ENCODE assay signal across 24 cellular contexts in genomic region chr21:40185208-40185607, GRCh38.
DNase-seq lines count a peak whose midpoint lies in the region; ATAC-seq, FAIRE-seq and TF ChIP-seq lines count a peak whose summit lies in the region.
"Had no signal": no experiment of that assay in that cellular context is flagged by ENCODE, and none has a peak within 500 bp of the region (broad histone marks: within the 10 kb centered on the region; RNA-seq: fewer than 3 reads in every experiment).

No MANE protein-coding gene starts in this region.

- no peak overlapping the region for H3K23ac ChIP-seq in H1 (ENCODE audit: insufficient read length)

- H3K36me3 ChIP-seq in H1 (ENCODE audit: control insufficient read depth in 2 of 4, insufficient read depth in 4 of 4, low read length in 3 of 4) (no peaks in the 10 kb centered on the region), PC-9 (ENCODE audit: low read depth) (no peaks in the 10 kb centered on the region)
- H3K36me3 ChIP-seq: BLaER1 treated with 17β-estradiol and CSF1 and Interleukin-3, amounts not matched to agents 10 nM and 100 nM had no signal

- no peak overlapping the region for H4K5ac ChIP-seq in H1 (ENCODE audit: insufficient read length, low read depth, low read length)

- no peaks in the 10 kb centered on the region for H3K27me3 ChIP-seq in H1 (replicated peaks in 1 of 4; ENCODE audit: control insufficient read depth in 3 of 4, extremely low read depth in 1 of 4, insufficient read depth in 3 of 4, low read length in 3 of 4)
- no peaks in the 10 kb centered on the region for H3K27me3 ChIP-seq in PC-9 (ENCODE audit: insufficient read depth, low read depth)
- H3K27me3 ChIP-seq: BLaER1 treated with 17β-estradiol and CSF1 and Interleukin-3, amounts not matched to agents 10 nM and 100 nM had no signal

- no peak overlapping the region for H2BK12ac ChIP-seq in H1 (ENCODE audit: low read depth, low read length)

- no peak for TF ChIP-seq RAD21 in H1 (IDR thresholded peaks at IDR 0.05 in 1 of 2, conservative IDR thresholded peaks at IDR 0.05 in 1 of 2; ENCODE audit: low read depth in 2 of 2, low read length in 2 of 2)

- H3K4me2 ChIP-seq in H1 (ENCODE audit: insufficient read depth in 1 of 2, low read depth in 2 of 2, low read length in 2 of 2) (no peak overlapping the region), PC-9 (no peak overlapping the region)
- H3K4me2 ChIP-seq: A549 had no signal

- no peaks in the 10 kb centered on the region for H3K36me3 Mint-ChIP-seq in nephron (ENCODE audit: low read depth)
- H3K36me3 Mint-ChIP-seq in osteocyte (ENCODE audit: unreplicated experiment) = no peaks in the 10 kb centered on the region
- H3K36me3 Mint-ChIP-seq in activated T-helper 1 cell treated with anti-CD3 and anti-CD28 coated beads, Interleukin-12 subunit alpha, Interleukin-12 subunit beta, Interleukin-2, Interleukin-4 antibody, amounts not matched to agents 30 ng/mL and 10 ng/mL and 1 ng/mL, durations not matched to agents 14 hours and 24 hours and 36 hours (ENCODE audit: low read depth) = peaks cover 3% of the 10 kb centered on the region
- H3K36me3 Mint-ChIP-seq: CD8-positive, alpha-beta T cell had no signal

- peaks cover 49% of the 10 kb centered on the region for H3K4me1 Mint-ChIP-seq in nephron
- H3K4me1 Mint-ChIP-seq in osteocyte (ENCODE audit: unreplicated experiment) = no peaks in the 10 kb centered on the region
- H3K4me1 Mint-ChIP-seq in activated T-helper 1 cell treated with anti-CD3 and anti-CD28 coated beads, Interleukin-12 subunit alpha, Interleukin-12 subunit beta, Interleukin-2, Interleukin-4 antibody, amounts not matched to agents 30 ng/mL and 10 ng/mL and 1 ng/mL, durations not matched to agents 14 hours and 24 hours and 36 hours (ENCODE audit: low read depth) = no peaks in the 10 kb centered on the region
- H3K4me1 Mint-ChIP-seq: B cell had no signal

- H3K4me1 ChIP-seq in H1 (replicated peaks in 1 of 4; ENCODE audit: control insufficient read depth in 3 of 4, insufficient read depth in 4 of 4, low read length in 3 of 4) (no peaks in the 10 kb centered on the region), PC-9 (replicated peaks; ENCODE audit: insufficient read depth) (no peaks in the 10 kb centered on the region)
- H3K4me1 ChIP-seq: A549, Caco-2 had no signal

- WGBS in H1 (ENCODE audit: extremely low coverage in 1 of 2, insufficient coverage in 1 of 2, insufficient read length in 1 of 2, insufficient replicate concordance in 2 of 2, low coverage in 1 of 2, low lambda C conversion rate in 2 of 2, missing lambda C conversion rate in 1 of 2), 2 experiments = 96% methylated on average over 8 of the region's 8 CpGs; no CpG with 5 or more reads in 1 of the 2 experiments

- no peak overlapping the region for H4K91ac ChIP-seq in H1 (replicated peaks; ENCODE audit: insufficient read length, low read length)

- H3K27me3 Mint-ChIP-seq in nephron (ENCODE audit: low read depth) (peaks cover 11% of the 10 kb centered on the region), osteocyte (ENCODE audit: unreplicated experiment) (no peaks in the 10 kb centered on the region)
- no peaks in the 10 kb centered on the region for H3K27me3 Mint-ChIP-seq in activated T-helper 1 cell treated with anti-CD3 and anti-CD28 coated beads, Interleukin-12 subunit alpha, Interleukin-12 subunit beta, Interleukin-2, Interleukin-4 antibody, amounts not matched to agents 30 ng/mL and 10 ng/mL and 1 ng/mL, durations not matched to agents 14 hours and 24 hours and 36 hours (ENCODE audit: insufficient read depth)
- H3K27me3 Mint-ChIP-seq: B cell; CD4-positive, alpha-beta T cell had no signal

- TF ChIP-seq CTCF in H1 (IDR thresholded peaks at IDR 0.05; ENCODE audit: control extremely low read depth in 1 of 3, insufficient read depth in 1 of 3, low read depth in 1 of 3, low read length in 3 of 3) = no peak
- no peak for TF ChIP-seq CTCF in nephron (IDR thresholded peaks at IDR 0.05; ENCODE audit: unreplicated experiment in 3 of 3)
- no peak for TF ChIP-seq CTCF in osteocyte (IDR thresholded peaks at IDR 0.05)
- TF ChIP-seq CTCF in PC-9 (conservative IDR thresholded peaks at IDR 0.05) = no peak

- CTCF ChIA-PET in H1 (lab: Charles Lee; ENCODE audit: partially characterized antibody) (interaction anchor here (3.2 kb wide), 1 partner anchor 11 kb away, joined by 14 read pairs; no protein-coding TSS in a partner anchor), PC-9 (lab: Charles Lee) (no interaction called here)

- H3K56ac ChIP-seq in H1 (replicated peaks; ENCODE audit: insufficient read length, low read depth, low read length) = no peak overlapping the region

- no peaks in the 10 kb centered on the region for H3K79me1 ChIP-seq in H1 (ENCODE audit: low read depth, low read length)

- no peak overlapping the region for H2AK5ac ChIP-seq in H1 (ENCODE audit: low read depth, low read length)

- TF ChIP-seq POLR2A in H1 (IDR thresholded peaks at IDR 0.05; ENCODE audit: control extremely low read depth in 1 of 2, low read depth in 2 of 2, low read length in 2 of 2) = no peak

- H3K9me3 ChIP-seq in H1 (ENCODE audit: insufficient read depth in 2 of 2, low read depth in 1 of 2, low read length in 1 of 2) = peaks cover 3 to 10% of the 10 kb centered on the region in 2 experiments; a peak in 3 of 4 replicates
- no peaks in the 10 kb centered on the region for H3K9me3 ChIP-seq in PC-9 (ENCODE audit: insufficient read depth, low read depth)
- H3K9me3 ChIP-seq: A549, Caco-2 had no signal

- no peak overlapping the region for H2AFZ ChIP-seq in H1 (ENCODE audit: low read length)
- no peak overlapping the region for H2AFZ ChIP-seq in PC-9

- H3K14ac ChIP-seq in H1 (ENCODE audit: insufficient read length) = no peak overlapping the region

- ATAC-seq in sciatic nerve = peak; percentile 10
- ATAC-seq in left colon = no peak
- ATAC-seq: A549; CD8-positive, alpha-beta T cell had no signal

- no peak for TF ChIP-seq EP300 in H1 (IDR thresholded peaks at IDR 0.05; ENCODE audit: borderline replicate concordance in 1 of 2, low read depth in 2 of 2, low read length in 2 of 2)

- H2BK5ac ChIP-seq in H1 (ENCODE audit: low read depth, low read length) = no peak overlapping the region

- no peak overlapping the region for H3K18ac ChIP-seq in H1 (ENCODE audit: extremely low read depth, low read length)

- no peaks in the 10 kb centered on the region for H3K23me2 ChIP-seq in H1 (ENCODE audit: low read depth, low read length)

- no peak for FAIRE-seq in H1 (lab: Jason Lieb, UNC)
- FAIRE-seq: A549, D721Med, G401.6, GM12891, GM19239 had no signal

- no peaks in the 10 kb centered on the region for H3K9me2 ChIP-seq in PC-9 (ENCODE audit: insufficient read depth)

- POLR2A ChIA-PET in H1 (lab: Charles Lee; ENCODE audit: partially characterized antibody) = no interaction called here
- POLR2A ChIA-PET in PC-9 (lab: Charles Lee; ENCODE audit: unreplicated experiment) = no interaction called here

- no peak overlapping the region for H3K4ac ChIP-seq in H1 (replicated peaks; ENCODE audit: insufficient read length, low read depth, low read length)

- peaks cover 12% of the 10 kb centered on the region for H3K9me3 Mint-ChIP-seq in nephron
- peaks cover 40% of the 10 kb centered on the region for H3K9me3 Mint-ChIP-seq in osteocyte (ENCODE audit: unreplicated experiment)
- peaks cover 44% of the 10 kb centered on the region for H3K9me3 Mint-ChIP-seq in activated T-helper 1 cell treated with anti-CD3 and anti-CD28 coated beads, Interleukin-12 subunit alpha, Interleukin-12 subunit beta, Interleukin-2, Interleukin-4 antibody, amounts not matched to agents 30 ng/mL and 10 ng/mL and 1 ng/mL, durations not matched to agents 14 hours and 24 hours and 36 hours

- H3K27ac Mint-ChIP-seq in nephron = peak overlapping the region in 2 of 3 experiments; percentile 43 to 74
- H3K27ac Mint-ChIP-seq in osteocyte (ENCODE audit: unreplicated experiment) = no peak overlapping the region
- no peak overlapping the region for H3K27ac Mint-ChIP-seq in activated T-helper 1 cell treated with anti-CD3 and anti-CD28 coated beads, Interleukin-12 subunit alpha, Interleukin-12 subunit beta, Interleukin-2, Interleukin-4 antibody, amounts not matched to agents 30 ng/mL and 10 ng/mL and 1 ng/mL, durations not matched to agents 14 hours and 24 hours and 36 hours
- H3K27ac Mint-ChIP-seq: B cell; CD4-positive, alpha-beta T cell; CD8-positive, alpha-beta T cell had no signal

- H2BK15ac ChIP-seq in H1 (ENCODE audit: low read length) = no peak overlapping the region

- H3K4me3 ChIP-seq in H1 (ENCODE audit: extremely low read depth in 1 of 4, insufficient read depth in 2 of 4, low read depth in 3 of 4, low read length in 4 of 4) (no peak overlapping the region), PC-9 (no peak overlapping the region)
- H3K4me3 ChIP-seq: A549; BLaER1 treated with 17β-estradiol and CSF1 and Interleukin-3, amounts not matched to agents 10 nM and 100 nM had no signal

- H3K27ac ChIP-seq in H1 (ENCODE audit: low read depth, low read length) (no peak overlapping the region), PC-9 (no peak overlapping the region)
- H3K27ac ChIP-seq: 22Rv1; A549; BLaER1 treated with 17β-estradiol and CSF1 and Interleukin-3, amounts not matched to agents 10 nM and 100 nM; C4-2B had no signal

- BruUV-seq in PC-9 (replicated peaks; lab: Mats Ljungman, UMichigan) = no TSS peak

- H4K20me1 ChIP-seq in H1 (replicated peaks in 1 of 2; ENCODE audit: control insufficient read depth in 1 of 2, insufficient read depth in 2 of 2, low read length in 2 of 2) (no peaks in the 10 kb centered on the region), PC-9 (ENCODE audit: insufficient read depth) (no peaks in the 10 kb centered on the region)
- H4K20me1 ChIP-seq: BLaER1 treated with 17β-estradiol and CSF1 and Interleukin-3, amounts not matched to agents 10 nM and 100 nM had no signal

- no peak overlapping the region for H2BK20ac ChIP-seq in H1 (ENCODE audit: low read length)

- H3K4me3 Mint-ChIP-seq in nephron (no peak overlapping the region), osteocyte (ENCODE audit: unreplicated experiment) (no peak overlapping the region)
- no peak overlapping the region for H3K4me3 Mint-ChIP-seq in activated T-helper 1 cell treated with anti-CD3 and anti-CD28 coated beads, Interleukin-12 subunit alpha, Interleukin-12 subunit beta, Interleukin-2, Interleukin-4 antibody, amounts not matched to agents 30 ng/mL and 10 ng/mL and 1 ng/mL, durations not matched to agents 14 hours and 24 hours and 36 hours
- H3K4me3 Mint-ChIP-seq: B cell; CD4-positive, alpha-beta T cell; CD8-positive, alpha-beta T cell had no signal

- peak overlapping the region; percentile 38; the same call in 1 of the 2 replicates for H4K8ac ChIP-seq in H1 (ENCODE audit: extremely low read depth, insufficient read depth, low read length)

- no peaks in the 10 kb centered on the region for H3F3A ChIP-seq in PC-9 (ENCODE audit: insufficient read depth, low read depth)

- no peak overlapping the region for H3K9ac ChIP-seq in H1 (replicated peaks in 1 of 4; ENCODE audit: extremely low read depth in 1 of 4, low read depth in 3 of 4, low read length in 3 of 4)
- H3K9ac ChIP-seq: BLaER1 treated with 17β-estradiol and CSF1 and Interleukin-3, amounts not matched to agents 10 nM and 100 nM had no signal

- H3K79me2 ChIP-seq in H1 (ENCODE audit: control insufficient read depth in 1 of 2, insufficient read depth in 2 of 2, low read length in 2 of 2) (no peaks in the 10 kb centered on the region), PC-9 (ENCODE audit: low read depth) (no peaks in the 10 kb centered on the region)

- intact Hi-C loops in sciatic nerve (cut with DNase I) = no loop called here
- intact Hi-C loops in PC-9 (cut with micrococcal nuclease; ENCODE audit: unreplicated experiment) = no loop called here
- intact Hi-C loops in activated T-helper 1 cell treated with anti-CD3 and anti-CD28 coated beads, Interleukin-12 subunit alpha, Interleukin-12 subunit beta, Interleukin-2, Interleukin-4 antibody, amounts not matched to agents 30 ng/mL and 10 ng/mL and 1 ng/mL, durations not matched to agents 14 hours and 24 hours and 36 hours (cut with micrococcal nuclease) = no loop called here
- intact Hi-C loops in left colon (cut with DNase I, micrococcal nuclease) = no loop called here

- H2BK120ac ChIP-seq in H1 (replicated peaks; ENCODE audit: low read depth, low read length) = no peak overlapping the region

- DNase-seq in H1 (ENCODE audit: low read depth in 1 of 2, low spot score in 2 of 2) (no peak), osteocyte (ENCODE audit: extremely low spot score, unreplicated experiment) (peak; percentile 69), sciatic nerve (ENCODE audit: low spot score) (no peak), PC-9 (no peak), NCI-H187 treated with DMSO at 0.1 percent for 48 hours (lab: John Stamatoyannopoulos, UW) (no peak), left colon (no peak)
- no peak for DNase-seq in activated T-helper 1 cell treated with anti-CD3 and anti-CD28 coated beads, Interleukin-12 subunit alpha, Interleukin-12 subunit beta, Interleukin-2, Interleukin-4 antibody, amounts not matched to agents 30 ng/mL and 10 ng/mL and 1 ng/mL, durations not matched to agents 14 hours and 24 hours and 36 hours (ENCODE audit: low spot score)
- DNase-seq: AML-193; Caco-2; Calu3; CD4-positive, alpha-beta T cell; CD8-positive, alpha-beta T cell; DMS79 treated with DMSO at 0.1 percent for 48 hours; GF-D8 had no signal

Comparison
In these comparisons a context has a peak if more than half of its experiments do, and no peak if none do; other contexts are left out.
1. H3K27ac Mint-ChIP-seq: peak in nephron (2 of 3); none in osteocyte (single experiment) and activated T-helper 1 cell treated with anti-CD3 and anti-CD28 coated beads, Interleukin-12 subunit alpha, Interleukin-12 subunit beta, Interleukin-2, Interleukin-4 antibody, amounts not matched to agents 30 ng/mL and 10 ng/mL and 1 ng/mL, durations not matched to agents 14 hours and 24 hours and 36 hours (single experiment).